ENCODE assay signal across 26 cellular contexts in the genomic region with DNA sequence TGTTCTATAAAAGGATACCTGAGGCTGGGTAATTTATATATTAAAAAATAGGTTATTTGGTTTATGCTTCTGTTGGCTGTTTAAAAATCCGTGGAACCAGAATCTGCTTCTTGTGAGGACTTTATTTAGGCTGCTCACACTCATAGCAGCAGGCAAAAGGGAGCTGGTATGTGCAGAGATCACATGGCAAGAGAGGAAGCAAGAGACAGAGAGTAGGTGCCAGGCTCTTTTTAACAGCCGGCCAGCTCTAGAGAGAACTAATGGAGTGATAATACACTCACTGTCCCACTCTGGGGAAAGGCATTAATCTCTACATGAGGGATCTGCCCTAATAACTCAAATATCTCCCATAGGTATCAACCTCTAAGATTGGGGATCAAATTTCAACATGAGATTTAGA.
"Had no signal": no experiment of that assay in that cellular context is flagged by ENCODE, and none has a peak within 500 bp of the region (broad histone marks: within the 10 kb centered on the region; RNA-seq: fewer than 3 reads in every experiment).

No MANE protein-coding gene starts in this region.

- H3K27ac ChIP-seq: coronary artery, epithelial cell of prostate, sigmoid colon, testis had no signal

- ATAC-seq: activated CD4-positive, alpha-beta T cell treated with anti-CD3 and anti-CD28 coated beads for 36 hours; stimulated activated naive B cell treated with anti-CD40 and anti-IgM and Interleukin-4, amounts not matched to agents 10 μg/mL and 1 μg/mL and 100 μg/mL, for 72 hours; T-cell had no signal

- H3K27me3 Mint-ChIP-seq: activated B cell treated with CpG ODN at 0.5 μM for 24 hours; activated CD4-positive, alpha-beta T cell treated with anti-CD3 and anti-CD28 coated beads for 36 hours; activated naive CD8-positive, alpha-beta T cell treated with anti-CD3 and anti-CD28 coated beads, Interleukin-2, amount 10 ng/mL, durations not matched to agents 7 days and 5 days; activated T-cell treated with anti-CD3 and anti-CD28 coated beads, Interleukin-2, amount 50 U/mL, for 24 hours; memory B cell; stimulated activated naive B cell treated with anti-CD40 and anti-IgM and Interleukin-4, amounts not matched to agents 10 μg/mL and 1 μg/mL and 100 μg/mL, for 72 hours; T-cell; type B pancreatic cell had no signal

- H3K4me1 ChIP-seq: sigmoid colon, testis had no signal

- FAIRE-seq: bronchial epithelial cell, TTC549 had no signal

- H3K4me3 Mint-ChIP-seq: activated B cell treated with CpG ODN at 0.5 μM for 24 hours; activated CD4-positive, alpha-beta T cell treated with anti-CD3 and anti-CD28 coated beads for 36 hours; activated naive CD4-positive, alpha-beta T cell treated with anti-CD3 and anti-CD28 coated beads for 36 hours; activated naive CD8-positive, alpha-beta T cell treated with anti-CD3 and anti-CD28 coated beads, Interleukin-2, amount 10 ng/mL, durations not matched to agents 7 days and 5 days; activated T-cell treated with anti-CD3 and anti-CD28 coated beads, Interleukin-2, amount 50 U/mL, for 24 hours; immature natural killer cell; memory B cell; stimulated activated naive B cell treated with anti-CD40 and anti-IgM and Interleukin-4, amounts not matched to agents 10 μg/mL and 1 μg/mL and 100 μg/mL, for 72 hours; T-cell; type B pancreatic cell had no signal

- H3K4me1 Mint-ChIP-seq: activated B cell treated with CpG ODN at 0.5 μM for 24 hours; activated CD4-positive, alpha-beta T cell treated with anti-CD3 and anti-CD28 coated beads for 36 hours; activated naive CD8-positive, alpha-beta T cell treated with anti-CD3 and anti-CD28 coated beads, Interleukin-2, amount 10 ng/mL, durations not matched to agents 7 days and 5 days; immature natural killer cell; memory B cell; stimulated activated naive B cell treated with anti-CD40 and anti-IgM and Interleukin-4, amounts not matched to agents 10 μg/mL and 1 μg/mL and 100 μg/mL, for 72 hours; T-cell had no signal

- H3K27me3 ChIP-seq: sigmoid colon, testis had no signal

- DNase-seq: activated B cell treated with CpG ODN at 0.5 μM for 24 hours; activated CD4-positive, alpha-beta T cell treated with anti-CD3 and anti-CD28 coated beads for 36 hours; activated CD4-positive, alpha-beta T cell treated with anti-CD3 and anti-CD28 coated beads, Interleukin-2, amount 50 U/mL, for 4 hours; activated CD8-positive, alpha-beta memory T cell treated with anti-CD3 and anti-CD28 coated beads for 24 hours; activated CD8-positive, alpha-beta memory T cell treated with anti-CD3 and anti-CD28 coated beads, Interleukin-2, amount 50 U/mL, for 4 hours; activated naive CD4-positive, alpha-beta T cell treated with anti-CD3 and anti-CD28 coated beads for 36 hours; activated naive CD8-positive, alpha-beta T cell treated with anti-CD3 and anti-CD28 coated beads, Interleukin-2, amount 10 ng/mL, durations not matched to agents 7 days and 5 days; activated T-cell treated with anti-CD3 and anti-CD28 coated beads, Interleukin-2, amount 50 U/mL, for 24 hours; amniotic stem cell; cerebellar nuclear complex; foreskin fibroblast; immature natural killer cell; kidney glomerular epithelial cell; posterior cingulate gyrus; sigmoid colon; stimulated activated CD4-positive, alpha-beta T cell treated with anti-CD3 and anti-CD28 coated beads, Interleukin-2, amount 100 ng/mL, for 48 hours; stimulated activated CD8-positive, alpha-beta memory T cell treated with anti-CD3 and anti-CD28 coated beads, Interleukin-4, amount 100 ng/mL, for 48 hours; stimulated activated naive B cell treated with anti-CD40 and anti-IgM and Interleukin-4, amounts not matched to agents 10 μg/mL and 1 μg/mL and 100 μg/mL, for 72 hours; T-cell; testis had no signal

- H3K4me3 ChIP-seq: coronary artery, sigmoid colon, testis had no signal

- H3K27ac Mint-ChIP-seq: activated B cell treated with CpG ODN at 0.5 μM for 24 hours; activated CD4-positive, alpha-beta T cell treated with anti-CD3 and anti-CD28 coated beads for 36 hours; activated naive CD4-positive, alpha-beta T cell treated with anti-CD3 and anti-CD28 coated beads for 36 hours; activated naive CD8-positive, alpha-beta T cell treated with anti-CD3 and anti-CD28 coated beads, Interleukin-2, amount 10 ng/mL, durations not matched to agents 7 days and 5 days; activated T-cell treated with anti-CD3 and anti-CD28 coated beads, Interleukin-2, amount 50 U/mL, for 24 hours; immature natural killer cell; memory B cell; stimulated activated naive B cell treated with anti-CD40 and anti-IgM and Interleukin-4, amounts not matched to agents 10 μg/mL and 1 μg/mL and 100 μg/mL, for 72 hours; T-cell; type B pancreatic cell had no signal

- H3K36me3 Mint-ChIP-seq: activated naive CD8-positive, alpha-beta T cell treated with anti-CD3 and anti-CD28 coated beads, Interleukin-2, amount 10 ng/mL, durations not matched to agents 7 days and 5 days; stimulated activated naive B cell treated with anti-CD40 and anti-IgM and Interleukin-4, amounts not matched to agents 10 μg/mL and 1 μg/mL and 100 μg/mL, for 72 hours; T-cell had no signal

- H3K9me3 ChIP-seq: testis had no signal

- H3K36me3 ChIP-seq: sigmoid colon had no signal
